26 cellular contexts compared by ENCODE assay signal in genomic region chr7:114900127-114900526, GRCh38.
"Had no signal": no experiment of that assay in that cellular context is flagged by ENCODE, and none has a peak within 500 bp of the region (broad histone marks: within the 10 kb centered on the region; RNA-seq: fewer than 3 reads in every experiment).

No MANE protein-coding gene starts in this region.

- H3K36me3 Mint-ChIP-seq: brain, natural killer cell, neural progenitor cell, T-cell had no signal

- H3K4me1 Mint-ChIP-seq: activated CD4-positive, alpha-beta T cell treated with anti-CD3 and anti-CD28 coated beads for 36 hours; activated naive CD8-positive, alpha-beta T cell treated with anti-CD3 and anti-CD28 coated beads, Interleukin-2, amount 10 ng/mL, durations not matched to agents 7 days and 5 days; brain; natural killer cell; neural progenitor cell; T-cell had no signal

- H3K27ac Mint-ChIP-seq: activated CD4-positive, alpha-beta T cell treated with anti-CD3 and anti-CD28 coated beads for 36 hours; activated naive CD8-positive, alpha-beta T cell treated with anti-CD3 and anti-CD28 coated beads, Interleukin-2, amount 10 ng/mL, durations not matched to agents 7 days and 5 days; brain; natural killer cell; neural progenitor cell; T-cell had no signal

- H3K4me3 Mint-ChIP-seq: activated CD4-positive, alpha-beta T cell treated with anti-CD3 and anti-CD28 coated beads for 36 hours; activated naive CD8-positive, alpha-beta T cell treated with anti-CD3 and anti-CD28 coated beads, Interleukin-2, amount 10 ng/mL, durations not matched to agents 7 days and 5 days; brain; natural killer cell; neural progenitor cell; T-cell had no signal

- H3K36me3 ChIP-seq: ascending aorta, gastrocnemius medialis, left ventricle myocardium inferior, neural progenitor cell, right atrium auricular region, tibial nerve had no signal

- H3K27ac ChIP-seq: ascending aorta, gastrocnemius medialis, hepatocyte, left ventricle myocardium inferior, neural progenitor cell, right atrium auricular region, tibial nerve had no signal

- H3K9me3 Mint-ChIP-seq: natural killer cell, neural progenitor cell, T-cell had no signal

- H3K9me3 ChIP-seq: ascending aorta, gastrocnemius medialis, left ventricle myocardium inferior, right atrium auricular region, tibial nerve had no signal

- ATAC-seq: activated CD4-positive, alpha-beta T cell treated with anti-CD3 and anti-CD28 coated beads for 36 hours; gastrocnemius medialis; natural killer cell; T-cell had no signal

- DNase-seq: activated CD4-positive, alpha-beta T cell treated with anti-CD3 and anti-CD28 coated beads for 36 hours; activated CD4-positive, alpha-beta T cell treated with anti-CD3 and anti-CD28 coated beads, Interleukin-2, amount 50 U/mL, for 4 hours; activated CD4-positive, CD25-positive, alpha-beta regulatory T cell; activated CD8-positive, alpha-beta memory T cell treated with anti-CD3 and anti-CD28 coated beads for 24 hours; activated effector memory CD4-positive, alpha-beta T cell treated with Interleukin-2 at 50 U/mL for 16 hours; activated naive CD4-positive, alpha-beta T cell treated with Interleukin-2 at 50 U/mL for 16 hours; activated naive CD8-positive, alpha-beta T cell treated with anti-CD3 and anti-CD28 coated beads, Interleukin-2, amount 10 ng/mL, durations not matched to agents 7 days and 5 days; cortex of kidney; gastrocnemius medialis; glutamatergic neuron; islet precursor cell; left ventricle myocardium inferior; mesendoderm; natural killer cell; occipital lobe; stimulated activated CD4-positive, alpha-beta T cell treated with anti-CD3 and anti-CD28 coated beads, Interleukin-15, amount 100 ng/mL, for 24 hours; stimulated activated CD4-positive, alpha-beta T cell treated with anti-CD3 and anti-CD28 coated beads, Interleukin-2, amount 100 ng/mL, for 24 hours; stimulated activated naive CD4-positive, alpha-beta T cell; T-cell had no signal

- H3K4me1 ChIP-seq: ascending aorta, gastrocnemius medialis, left ventricle myocardium inferior, neural progenitor cell, right atrium auricular region, tibial nerve had no signal

- H3K27me3 ChIP-seq: ascending aorta, gastrocnemius medialis, hepatocyte, neural progenitor cell, right atrium auricular region, tibial nerve had no signal

- H3K27me3 Mint-ChIP-seq: activated CD4-positive, alpha-beta T cell treated with anti-CD3 and anti-CD28 coated beads for 36 hours; activated naive CD8-positive, alpha-beta T cell treated with anti-CD3 and anti-CD28 coated beads, Interleukin-2, amount 10 ng/mL, durations not matched to agents 7 days and 5 days; brain; T-cell had no signal

- H3K4me3 ChIP-seq: ascending aorta, gastrocnemius medialis, hepatocyte, left ventricle myocardium inferior, lung, neural progenitor cell, right atrium auricular region, tibial nerve had no signal
